12 cellular contexts compared by ENCODE assay signal in the genomic region with DNA sequence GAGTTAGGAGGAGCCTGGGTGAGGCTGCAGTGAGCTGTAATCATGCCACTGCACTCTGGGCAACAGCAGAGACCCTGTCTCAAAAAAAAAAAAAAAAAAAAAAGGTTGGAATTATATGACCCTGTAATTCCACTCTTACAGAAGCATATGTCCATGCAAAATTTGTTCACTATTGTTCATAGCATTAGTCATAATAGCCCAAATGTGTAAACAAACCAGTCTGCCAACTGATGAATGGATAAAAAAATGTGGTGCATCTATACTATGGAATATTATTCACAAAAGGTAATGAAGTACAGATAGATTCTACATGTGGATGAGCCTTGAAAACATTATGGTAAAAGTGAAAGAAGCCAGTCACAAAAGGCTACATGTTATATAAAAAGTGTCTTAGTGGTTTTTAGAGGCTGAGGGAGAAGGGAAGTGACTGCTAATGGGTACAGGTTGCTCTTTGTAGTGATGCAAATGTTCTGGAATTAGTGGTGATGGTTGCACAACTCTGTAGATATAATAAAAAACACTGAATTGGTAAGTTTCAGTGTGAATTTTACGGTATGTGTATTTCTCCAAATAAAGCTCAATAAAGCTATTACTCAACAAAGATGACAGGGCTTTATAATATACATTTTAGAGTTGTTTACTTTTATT. TPM values are rescaled to one million over a fixed set of nuclear protein-coding genes. Genes with fewer than 3 reads are reported as not detected.
DNase-seq lines count a peak whose midpoint lies in the region; ATAC-seq and TF ChIP-seq lines count a peak whose summit lies in the region.
"Had no signal": no experiment of that assay in that cellular context is flagged by ENCODE, and none has a peak within 500 bp of the region (broad histone marks: within the 10 kb centered on the region; RNA-seq: fewer than 3 reads in every experiment).

No MANE protein-coding gene starts in this region.

- CTCF ChIA-PET in CD4-positive, alpha-beta memory T cell (lab: Charles Lee; ENCODE audit: partially characterized antibody) = interaction anchor here (0.6 to 1.2 kb wide), 2 partner anchors 8 to 9 kb away, joined by 3 to 4 read pairs; no protein-coding TSS in a partner anchor

- H3K9me3 ChIP-seq in CD4-positive, alpha-beta memory T cell (ENCODE audit: control insufficient read depth in 1 of 2, low read length in 2 of 2) = peaks cover 0 to 4% of the 10 kb centered on the region in 2 donors
- H3K9me3 ChIP-seq in gastrocnemius medialis = no peaks in the 10 kb centered on the region

- H3K4me1 Mint-ChIP-seq in CD4-positive, alpha-beta memory T cell = peaks cover 8 to 13% (median 11%) of the 10 kb centered on the region in 4 donors
- peaks cover 14% of the 10 kb centered on the region for H3K4me1 Mint-ChIP-seq in HFFc6 (ENCODE audit: low read depth)
- peaks cover 8% of the 10 kb centered on the region for H3K4me1 Mint-ChIP-seq in activated naive CD8-positive, alpha-beta T cell treated with anti-CD3 and anti-CD28 coated beads for 36 hours

- no peaks in the 10 kb centered on the region for H3K4me1 ChIP-seq in CD4-positive, alpha-beta memory T cell (ENCODE audit: insufficient read depth, low read length)
- H3K4me1 ChIP-seq in gastrocnemius medialis = peaks cover 0 to 1% of the 10 kb centered on the region in 2 donors

- intact Hi-C loops in CD4-positive, alpha-beta memory T cell (cut with micrococcal nuclease) = no loop called here
- intact Hi-C loops in gastrocnemius medialis (cut with DNase I; ENCODE audit: low total_unique reads) = no loop called here

- no peaks in the 10 kb centered on the region for H3K27me3 ChIP-seq in CD4-positive, alpha-beta memory T cell (ENCODE audit: insufficient read depth, low read length)
- H3K27me3 ChIP-seq in gastrocnemius medialis = no peaks in the 10 kb centered on the region
- H3K27me3 ChIP-seq: brain microvascular endothelial cell had no signal

- peaks cover 15% of the 10 kb centered on the region for H3K36me3 ChIP-seq in CD4-positive, alpha-beta memory T cell (ENCODE audit: insufficient read depth, low read length)
- peaks cover 2 to 61% of the 10 kb centered on the region in 2 donors for H3K36me3 ChIP-seq in gastrocnemius medialis

- POLR2A ChIA-PET in CD4-positive, alpha-beta memory T cell (lab: Charles Lee; ENCODE audit: partially characterized antibody) = interaction anchor here (0.7 kb wide), 1 partner anchor 17 kb away, joined by 3 read pairs; no protein-coding TSS in a partner anchor

- ATAC-seq in HG03196 (IDR thresholded peaks at IDR 0.05; ENCODE audit: unreplicated experiment) = no peak
- ATAC-seq in gastrocnemius medialis = no peak
- ATAC-seq: right cardiac atrium had no signal

- no peaks in the 10 kb centered on the region for H3K27me3 Mint-ChIP-seq in CD4-positive, alpha-beta memory T cell
- 0 out of 2 replicates have a peak, but pooled peaks cover 2% of the 10 kb centered on the region for H3K27me3 Mint-ChIP-seq in HFFc6 (ENCODE audit: insufficient read depth)
- H3K27me3 Mint-ChIP-seq in activated naive CD8-positive, alpha-beta T cell treated with anti-CD3 and anti-CD28 coated beads for 36 hours = no peaks in the 10 kb centered on the region

- peaks cover 0 to 3% (median 2%) of the 10 kb centered on the region in 8 donors for H3K9me3 Mint-ChIP-seq in CD4-positive, alpha-beta memory T cell
- 0 out of 2 replicates have a peak, but pooled peaks cover 2% of the 10 kb centered on the region for H3K9me3 Mint-ChIP-seq in HFFc6
- H3K9me3 Mint-ChIP-seq in activated naive CD8-positive, alpha-beta T cell treated with anti-CD3 and anti-CD28 coated beads for 36 hours = peaks cover 3% of the 10 kb centered on the region

- peak overlapping the region in 1 of 8 donors; percentile 32 for H3K4me3 Mint-ChIP-seq in CD4-positive, alpha-beta memory T cell
- H3K4me3 Mint-ChIP-seq in HFFc6 = no peak overlapping the region; the same call in 1 of the 2 replicates
- H3K4me3 Mint-ChIP-seq in activated naive CD8-positive, alpha-beta T cell treated with anti-CD3 and anti-CD28 coated beads for 36 hours = no peak overlapping the region

- TF ChIP-seq CTCF in HFFc6 (IDR thresholded peaks at IDR 0.05) (no peak), foreskin fibroblast (IDR thresholded peaks at IDR 0.05; ENCODE audit: low read depth, low read length) (no peak), gastrocnemius medialis (IDR thresholded peaks at IDR 0.05 in 4 of 5, conservative IDR thresholded peaks at IDR 0.05 in 1 of 5) (no peak)

- in situ Hi-C loops in gastrocnemius medialis (cut with MboI; ENCODE audit: low sequenced_read_pairs in 4 of 4) = no loop called here

- H3K36me3 Mint-ChIP-seq in CD4-positive, alpha-beta memory T cell = peaks cover 23 to 60% of the 10 kb centered on the region in 2 donors
- peaks cover 25% of the 10 kb centered on the region for H3K36me3 Mint-ChIP-seq in HFFc6 (ENCODE audit: low read depth)
- peaks cover 37% of the 10 kb centered on the region for H3K36me3 Mint-ChIP-seq in activated naive CD8-positive, alpha-beta T cell treated with anti-CD3 and anti-CD28 coated beads for 36 hours

- no peak overlapping the region for H3K27ac ChIP-seq in CD4-positive, alpha-beta memory T cell (ENCODE audit: low read depth, low read length)
- H3K27ac ChIP-seq in gastrocnemius medialis = no peak overlapping the region
- H3K27ac ChIP-seq: brain microvascular endothelial cell had no signal

- H3K4me3 ChIP-seq in CD4-positive, alpha-beta memory T cell (ENCODE audit: low read length in 2 of 2) = no peak overlapping the region
- no peak overlapping the region for H3K4me3 ChIP-seq in foreskin fibroblast (ENCODE audit: low read depth in 1 of 2, low read length in 2 of 2)
- no peak overlapping the region for H3K4me3 ChIP-seq in gastrocnemius medialis

- H3K27ac Mint-ChIP-seq in CD4-positive, alpha-beta memory T cell = peak overlapping the region in 6 of 7 donors; percentile 8 to 88 (median 73)
- H3K27ac Mint-ChIP-seq in HFFc6 = peak overlapping the region; percentile 13; the same call in 1 of the 2 replicates
- peak overlapping the region; percentile 32 for H3K27ac Mint-ChIP-seq in activated naive CD8-positive, alpha-beta T cell treated with anti-CD3 and anti-CD28 coated beads for 36 hours

- no peak for TF ChIP-seq POLR2A in gastrocnemius medialis (IDR thresholded peaks at IDR 0.05)

- DNase-seq in CD4-positive, alpha-beta memory T cell = no peak
- DNase-seq in HFFc6 (peak; percentile 34), foreskin fibroblast (peak; percentile 50 to 68), NCI-H1105 (lab: John Stamatoyannopoulos, UW) (no peak), gastrocnemius medialis (no peak)
- DNase-seq in activated naive CD8-positive, alpha-beta T cell treated with anti-CD3 and anti-CD28 coated beads for 36 hours = no peak
- DNase-seq: brain microvascular endothelial cell, NCI-H1105 treated with DMSO at 0.1 percent for 48 hours, NCI-H446 treated with DMSO at 0.1 percent for 48 hours, right cardiac atrium, T-helper 9 cell had no signal

RNA-seq across cellular contexts. Expression of gene COA5, which starts 9.4 kb away (rescaled TPM):
- 10 to 100 TPM; 51.3 to 52.4 TPM for total RNA-seq in CD4-positive, alpha-beta memory T cell
- 10 to 100 TPM; 32.4 to 40.8 TPM for polyA plus RNA-seq in CD4-positive, alpha-beta memory T cell
- 10 to 100 TPM; 12.5 to 16.9 (median 15.7) TPM for total RNA-seq in HFFc6 (2021; fragmentation: NEBNext Ultra II Directional; extraction: Animal tissue kit (Norgen Biotek cat#: 25700))
- total RNA-seq in activated naive CD8-positive, alpha-beta T cell treated with anti-CD3 and anti-CD28 coated beads for 36 hours = 10 to 100 TPM; 27.1 to 27.2 TPM
- 10 to 100 TPM; 26.1 to 45.1 (median 31.0) TPM for total RNA-seq in gastrocnemius medialis

RNA-seq across cellular contexts. Expression of gene UNC50, which starts 9.5 kb away (rescaled TPM):
- total RNA-seq in CD4-positive, alpha-beta memory T cell = 10 to 100 TPM; 43.5 to 47.2 TPM
- polyA plus RNA-seq in CD4-positive, alpha-beta memory T cell = 10 to 100 TPM; 41.8 to 48.8 TPM
- 10 to 100 TPM; 38.3 to 43.2 (median 41.6) TPM for total RNA-seq in HFFc6 (2021; fragmentation: NEBNext Ultra II Directional; extraction: Animal tissue kit (Norgen Biotek cat#: 25700))
- 10 to 100 TPM; 29.8 to 30.9 TPM for total RNA-seq in activated naive CD8-positive, alpha-beta T cell treated with anti-CD3 and anti-CD28 coated beads for 36 hours
- 10 to 100 TPM; 30.3 to 43.1 (median 30.5) TPM for total RNA-seq in gastrocnemius medialis

Comparison
In these comparisons a context has a peak if more than half of its experiments do, and no peak if none do; other contexts are left out.
1. DNase-seq: peak in HFFc6 (single experiment) and foreskin fibroblast (2 of 2); none in CD4-positive, alpha-beta memory T cell (0 of 5), activated naive CD8-positive, alpha-beta T cell treated with anti-CD3 and anti-CD28 coated beads for 36 hours (single experiment), NCI-H1105 (single experiment) and gastrocnemius medialis (0 of 2).
2. H3K27ac Mint-ChIP-seq: peak in every context shown above with its lines; median percentile 73 in CD4-positive, alpha-beta memory T cell; 32 in activated naive CD8-positive, alpha-beta T cell treated with anti-CD3 and anti-CD28 coated beads for 36 hours; 13 in HFFc6.